ENCODE assay signal across 29 cellular contexts in genomic region chr10:82591421-82591820, GRCh38.
"Had no signal": no experiment of that assay in that cellular context is flagged by ENCODE, and none has a peak within 500 bp of the region (broad histone marks: within the 10 kb centered on the region; RNA-seq: fewer than 3 reads in every experiment).

No MANE protein-coding gene starts in this region.

- H3K36me3 Mint-ChIP-seq: naive B cell; natural killer cell; neural progenitor cell; stimulated activated effector memory CD8-positive, alpha-beta T cell treated with anti-CD3 and anti-CD28 coated beads, Interleukin-12 subunit alpha, Interleukin-12 subunit beta, amount 100 ng/mL, for 72 hours had no signal

- ATAC-seq: left colon; left lung; lower lobe of right lung; natural killer cell; psoas muscle; sciatic nerve; stimulated activated effector memory CD8-positive, alpha-beta T cell treated with anti-CD3 and anti-CD28 coated beads, Interleukin-12 subunit alpha, Interleukin-12 subunit beta, amount 100 ng/mL, for 72 hours; upper lobe of right lung had no signal

- H3K79me2 ChIP-seq: parathyroid adenoma had no signal

- H3K27me3 ChIP-seq: left lung, neural progenitor cell, right atrium auricular region, spleen, suprapubic skin, tibial artery, upper lobe of right lung had no signal

- H3K9me3 ChIP-seq: left lung, lower lobe of right lung, psoas muscle, right atrium auricular region, spleen, suprapubic skin, thoracic aorta, tibial artery, upper lobe of right lung had no signal

- H3K4me3 Mint-ChIP-seq: naive B cell; natural killer cell; nephron progenitor cell; neural progenitor cell; stimulated activated effector memory CD8-positive, alpha-beta T cell treated with anti-CD3 and anti-CD28 coated beads, Interleukin-12 subunit alpha, Interleukin-12 subunit beta, amount 100 ng/mL, for 72 hours; stimulated activated naive CD8-positive, alpha-beta T cell treated with anti-CD3 and anti-CD28 coated beads, Interleukin-15, Interleukin-2, amounts not matched to agents 100 ng/mL and 50 ng/mL, for 24 hours had no signal

- H3K27ac Mint-ChIP-seq: naive B cell; natural killer cell; nephron progenitor cell; neural progenitor cell; stimulated activated effector memory CD8-positive, alpha-beta T cell treated with anti-CD3 and anti-CD28 coated beads, Interleukin-12 subunit alpha, Interleukin-12 subunit beta, amount 100 ng/mL, for 72 hours; stimulated activated naive CD8-positive, alpha-beta T cell treated with anti-CD3 and anti-CD28 coated beads, Interleukin-15, Interleukin-2, amounts not matched to agents 100 ng/mL and 50 ng/mL, for 24 hours had no signal

- H3K4me1 Mint-ChIP-seq: naive B cell; natural killer cell; nephron progenitor cell; neural progenitor cell; stimulated activated effector memory CD8-positive, alpha-beta T cell treated with anti-CD3 and anti-CD28 coated beads, Interleukin-12 subunit alpha, Interleukin-12 subunit beta, amount 100 ng/mL, for 72 hours had no signal

- H3K27ac ChIP-seq: left lung, lower lobe of right lung, neural progenitor cell, parathyroid adenoma, psoas muscle, right atrium auricular region, skin epidermis, spleen, suprapubic skin, thoracic aorta, tibial artery, upper lobe of right lung had no signal

- H3K4me3 ChIP-seq: left lung, lower lobe of right lung, neural progenitor cell, psoas muscle, right atrium auricular region, skin epidermis, spleen, suprapubic skin, thoracic aorta, tibial artery, upper lobe of right lung had no signal

- H3K9ac ChIP-seq: neural progenitor cell, parathyroid adenoma had no signal

- FAIRE-seq: islet of Langerhans, kidney, urothelium cell line had no signal

- H2AFZ ChIP-seq: neural progenitor cell, parathyroid adenoma had no signal

- DNase-seq: head of caudate nucleus; hippocampal formation; kidney; left colon; left lung; lower lobe of right lung; mammary epithelial cell; mesenchymal stem cell; naive B cell; natural killer cell; nephron progenitor cell; psoas muscle; spleen; stimulated activated CD4-positive, alpha-beta T cell treated with anti-CD3 and anti-CD28 coated beads, Interleukin-4, amount 100 ng/mL, for 24 hours; stimulated activated naive CD4-positive, alpha-beta T cell; tibial artery; trophoblast cell; upper lobe of right lung had no signal

- H3K4me1 ChIP-seq: left lung, lower lobe of right lung, parathyroid adenoma, psoas muscle, right atrium auricular region, spleen, suprapubic skin, tibial artery, upper lobe of right lung had no signal

- H3K27me3 Mint-ChIP-seq: naive B cell; stimulated activated naive CD8-positive, alpha-beta T cell treated with anti-CD3 and anti-CD28 coated beads, Interleukin-15, Interleukin-2, amounts not matched to agents 100 ng/mL and 50 ng/mL, for 24 hours had no signal

- H3K4me2 ChIP-seq: neural progenitor cell had no signal

- H3K36me3 ChIP-seq: left lung, lower lobe of right lung, neural progenitor cell, right atrium auricular region, spleen, suprapubic skin, thoracic aorta, tibial artery, upper lobe of right lung had no signal

- H3K9me3 Mint-ChIP-seq: nephron progenitor cell, neural progenitor cell had no signal
